In genomic region chr5:137201876-137202275, GRCh38 we compare ENCODE assay signal across 11 cellular contexts.
DNase-seq lines count a peak whose midpoint lies in the region; FAIRE-seq and TF ChIP-seq lines count a peak whose summit lies in the region.
"Had no signal": no experiment of that assay in that cellular context is flagged by ENCODE, and none has a peak within 500 bp of the region (broad histone marks: within the 10 kb centered on the region; RNA-seq: fewer than 3 reads in every experiment).

No MANE protein-coding gene starts in this region.

- H3K4me3 Mint-ChIP-seq in HFFc6 = no peak overlapping the region

- no peaks in the 10 kb centered on the region for H3K27me3 ChIP-seq in keratinocyte (ENCODE audit: control insufficient read depth, extremely low read depth, insufficient read depth, low read length)

- no peaks in the 10 kb centered on the region; the same call in 1 of the 2 replicates for H3K27me3 Mint-ChIP-seq in HFFc6 (ENCODE audit: insufficient read depth)

- no peak overlapping the region for H3K9ac ChIP-seq in keratinocyte (ENCODE audit: control insufficient read depth, extremely low read depth, insufficient read depth, low read length)

- peak; percentile 74 for TF ChIP-seq CTCF in HFFc6 (IDR thresholded peaks at IDR 0.05)
- TF ChIP-seq CTCF in cardiac fibroblast (IDR thresholded peaks at IDR 0.05; ENCODE audit: low read depth, low read length) = peak; percentile 82
- TF ChIP-seq CTCF in keratinocyte (optimal IDR thresholded peaks at IDR 0.05 in 1 of 3, IDR thresholded peaks at IDR 0.05 in 1 of 3, conservative IDR thresholded peaks at IDR 0.05 in 1 of 3; ENCODE audit: extremely low read depth in 1 of 3, insufficient read depth in 2 of 3, low read length in 3 of 3) = peak; percentile 27 to 43 (median 41)

- peaks cover 20% of the 10 kb centered on the region for H3K4me1 ChIP-seq in keratinocyte (ENCODE audit: control insufficient read depth, extremely low read depth, insufficient read depth, low read length)

- H3K36me3 Mint-ChIP-seq in HFFc6 (ENCODE audit: low read depth) = no peaks in the 10 kb centered on the region

- H3K79me2 ChIP-seq in keratinocyte (ENCODE audit: control insufficient read depth, insufficient read depth, low read length) = no peaks in the 10 kb centered on the region

- no peaks in the 10 kb centered on the region for H3K9me3 ChIP-seq in keratinocyte (ENCODE audit: control insufficient read depth, low read depth, low read length)

- dilution Hi-C loops in keratinocyte (cut with MboI; ENCODE audit: extremely low pct_ligation_motif_present, low sequenced_read_pairs) = no loop called here

- H3K27ac Mint-ChIP-seq in HFFc6 = no peak overlapping the region; the same call in 1 of the 2 replicates
- H3K27ac Mint-ChIP-seq: progenitor cell of endocrine pancreas had no signal

- H2AFZ ChIP-seq in keratinocyte (ENCODE audit: control insufficient read depth, low read length) = no peak overlapping the region

- H3K4me3 ChIP-seq in cardiac fibroblast (replicated peaks in 1 of 2; ENCODE audit: low read depth in 2 of 2, low read length in 2 of 2) (no peak overlapping the region), keratinocyte (ENCODE audit: control insufficient read depth in 2 of 3, extremely low read depth in 1 of 3, insufficient read depth in 2 of 3, low read depth in 1 of 3, low read length in 3 of 3) (no peak overlapping the region)
- H3K4me3 ChIP-seq: K562 had no signal

- no peaks in the 10 kb centered on the region for H3K36me3 ChIP-seq in keratinocyte (ENCODE audit: control insufficient read depth in 2 of 2, extremely low read depth in 1 of 2, insufficient read depth in 2 of 2, low read length in 2 of 2)

- peaks cover 61% of the 10 kb centered on the region for H3K4me1 Mint-ChIP-seq in HFFc6 (ENCODE audit: low read depth)

- H3K9me1 ChIP-seq in keratinocyte (ENCODE audit: control insufficient read depth, extremely low read depth, insufficient read depth, low read length) = no peaks in the 10 kb centered on the region

- no peak for FAIRE-seq in keratinocyte (lab: Jason Lieb, UNC)
- FAIRE-seq: K562 had no signal

- DNase-seq in AG08395 (ENCODE audit: low spot score) = peak; percentile 85
- peak; percentile 80 for DNase-seq in HFFc6
- peak; percentile 88 to 98 for DNase-seq in cardiac fibroblast (ENCODE audit: low read depth in 2 of 2)
- no peak for DNase-seq in keratinocyte (ENCODE audit: low read depth, low spot score)
- no peak for DNase-seq in cerebellar nuclear complex (lab: John Stamatoyannopoulos, UW)
- no peak for DNase-seq in activated CD4-positive, alpha-beta T cell treated with anti-CD3 and anti-CD28 coated beads for 4 hours
- DNase-seq in NCI-H1930 (lab: John Stamatoyannopoulos, UW) = no peak
- DNase-seq in stimulated activated CD4-positive, alpha-beta T cell treated with anti-CD3 and anti-CD28 coated beads, Interleukin-4, amount 100 ng/mL, for 24 hours = no peak

- no peak overlapping the region for H3K27ac ChIP-seq in keratinocyte (ENCODE audit: control insufficient read depth, insufficient read depth, low read length)
- H3K27ac ChIP-seq: C4-2B had no signal

- H3K4me2 ChIP-seq in keratinocyte (ENCODE audit: control insufficient read depth, extremely low read depth, insufficient read depth, low read depth, low read length) = no peak overlapping the region

- no peaks in the 10 kb centered on the region for H3K9me3 Mint-ChIP-seq in HFFc6

- H4K20me1 ChIP-seq in keratinocyte (ENCODE audit: control insufficient read depth, extremely low read depth, insufficient read depth, low read length) = no peaks in the 10 kb centered on the region

Comparison
In these comparisons a context has a peak if more than half of its experiments do, and no peak if none do; other contexts are left out.
1. DNase-seq: peak in AG08395 (single experiment), HFFc6 (single experiment) and cardiac fibroblast (2 of 2); none in keratinocyte (single experiment), cerebellar nuclear complex (0 of 2), activated CD4-positive, alpha-beta T cell treated with anti-CD3 and anti-CD28 coated beads for 4 hours (0 of 2), NCI-H1930 (0 of 2) and stimulated activated CD4-positive, alpha-beta T cell treated with anti-CD3 and anti-CD28 coated beads, Interleukin-4, amount 100 ng/mL, for 24 hours (single experiment).
2. Peak in every context shown above with its lines, with median percentiles within 50 percentile points of each other: CTCF ChIP-seq.